ENCODE assay signal across 21 cellular contexts in the genomic region with DNA sequence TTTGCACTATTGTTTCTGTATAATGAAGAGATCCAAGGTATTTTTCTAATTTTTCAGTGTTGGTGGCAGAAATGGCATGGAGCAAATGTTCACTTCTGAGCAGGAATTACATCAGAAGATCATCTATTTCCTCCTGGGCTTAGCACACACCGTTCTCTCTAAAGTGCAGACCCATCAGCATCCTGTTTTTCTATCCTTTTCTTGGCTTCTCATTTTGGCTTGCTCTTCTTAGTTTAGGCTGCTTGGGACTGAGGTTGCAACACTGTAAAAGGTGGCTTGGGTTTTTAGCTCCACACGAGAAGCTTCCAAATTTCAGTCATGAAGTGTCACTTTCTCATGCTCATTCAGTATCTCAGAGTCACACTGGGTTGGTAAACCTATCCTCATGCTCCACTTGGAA.
"Had no signal": no experiment of that assay in that cellular context is flagged by ENCODE, and none has a peak within 500 bp of the region (broad histone marks: within the 10 kb centered on the region; RNA-seq: fewer than 3 reads in every experiment).

No MANE protein-coding gene starts in this region.

- H3K79me2 ChIP-seq: hepatocyte had no signal

- H3K36me3 Mint-ChIP-seq: mesothelial cell of epicardium had no signal

- ATAC-seq: activated CD8-positive, alpha-beta T cell treated with anti-CD3 and anti-CD28 coated beads for 36 hours; activated T-helper 17 cell treated with anti-CD3 and anti-CD28 coated beads, Interleukin-2, amount 50 U/mL, for 72 hours; left lobe of liver; stimulated activated naive CD8-positive, alpha-beta T cell treated with anti-CD3 and anti-CD28 coated beads, Interleukin-15, amount 100 ng/mL, for 72 hours had no signal

- H3K9me3 ChIP-seq: upper lobe of left lung had no signal

- H3K4me3 Mint-ChIP-seq: activated B cell treated with CpG ODN at 0.5 μM for 24 hours; activated CD8-positive, alpha-beta T cell treated with anti-CD3 and anti-CD28 coated beads for 36 hours; activated naive CD4-positive, alpha-beta T cell treated with anti-CD3 and anti-CD28 coated beads for 36 hours; activated T-helper 17 cell treated with anti-CD3 and anti-CD28 coated beads, Interleukin-2, amount 50 U/mL, for 72 hours; central memory CD8-positive, alpha-beta T cell; mesothelial cell of epicardium; nephron; stimulated activated naive CD8-positive, alpha-beta T cell treated with anti-CD3 and anti-CD28 coated beads, Interleukin-15, amount 100 ng/mL, for 72 hours had no signal

- H3K4me3 ChIP-seq: coronary artery, hepatocyte, lung, skin epidermis, upper lobe of left lung had no signal

- H3K27me3 Mint-ChIP-seq: activated B cell treated with CpG ODN at 0.5 μM for 24 hours; central memory CD8-positive, alpha-beta T cell had no signal

- H3K27ac Mint-ChIP-seq: activated B cell treated with CpG ODN at 0.5 μM for 24 hours; activated CD8-positive, alpha-beta T cell treated with anti-CD3 and anti-CD28 coated beads for 36 hours; activated naive CD4-positive, alpha-beta T cell treated with anti-CD3 and anti-CD28 coated beads for 36 hours; activated T-helper 17 cell treated with anti-CD3 and anti-CD28 coated beads, Interleukin-2, amount 50 U/mL, for 72 hours; mesothelial cell of epicardium; nephron; stimulated activated naive CD8-positive, alpha-beta T cell treated with anti-CD3 and anti-CD28 coated beads, Interleukin-15, amount 100 ng/mL, for 72 hours had no signal

- H3K4me1 Mint-ChIP-seq: activated B cell treated with CpG ODN at 0.5 μM for 24 hours; activated T-helper 17 cell treated with anti-CD3 and anti-CD28 coated beads, Interleukin-2, amount 50 U/mL, for 72 hours; central memory CD8-positive, alpha-beta T cell; mesothelial cell of epicardium; nephron; stimulated activated naive CD8-positive, alpha-beta T cell treated with anti-CD3 and anti-CD28 coated beads, Interleukin-15, amount 100 ng/mL, for 72 hours had no signal

- H3K36me3 ChIP-seq: upper lobe of left lung had no signal

- H2AFZ ChIP-seq: hepatocyte had no signal

- H3K27ac ChIP-seq: coronary artery, hepatocyte, skin epidermis, upper lobe of left lung had no signal

- H3K27me3 ChIP-seq: hepatocyte, upper lobe of left lung had no signal

- H3K4me1 ChIP-seq: upper lobe of left lung had no signal

- H3K4me2 ChIP-seq: hepatocyte had no signal

- DNase-seq: activated B cell treated with CpG ODN at 0.5 μM for 24 hours; activated CD4-positive, alpha-beta T cell treated with anti-CD3 and anti-CD28 coated beads for 4 hours; activated CD8-positive, alpha-beta T cell treated with anti-CD3 and anti-CD28 coated beads for 36 hours; activated naive CD4-positive, alpha-beta T cell treated with anti-CD3 and anti-CD28 coated beads for 36 hours; activated T-cell treated with anti-CD3 and anti-CD28 coated beads, Interleukin-2, amount 50 U/mL, for 1 hour; aorta; nucleus accumbens; posterior cingulate gyrus; stimulated activated CD4-positive, alpha-beta T cell treated with anti-CD3 and anti-CD28 coated beads, Interleukin-15, amount 100 ng/mL, for 24 hours; stimulated activated CD4-positive, alpha-beta T cell treated with anti-CD3 and anti-CD28 coated beads, Interleukin-2, amount 100 ng/mL, for 48 hours; stimulated activated naive CD8-positive, alpha-beta T cell treated with anti-CD3 and anti-CD28 coated beads, Interleukin-15, amount 100 ng/mL, for 72 hours; upper lobe of left lung had no signal

- H3K9me3 Mint-ChIP-seq: activated B cell treated with CpG ODN at 0.5 μM for 24 hours; activated CD8-positive, alpha-beta T cell treated with anti-CD3 and anti-CD28 coated beads for 36 hours; activated naive CD4-positive, alpha-beta T cell treated with anti-CD3 and anti-CD28 coated beads for 36 hours; activated T-helper 17 cell treated with anti-CD3 and anti-CD28 coated beads, Interleukin-2, amount 50 U/mL, for 72 hours; central memory CD8-positive, alpha-beta T cell; nephron; stimulated activated naive CD8-positive, alpha-beta T cell treated with anti-CD3 and anti-CD28 coated beads, Interleukin-15, amount 100 ng/mL, for 72 hours had no signal
